ENCODE assay signal across 19 cellular contexts in the genomic region with DNA sequence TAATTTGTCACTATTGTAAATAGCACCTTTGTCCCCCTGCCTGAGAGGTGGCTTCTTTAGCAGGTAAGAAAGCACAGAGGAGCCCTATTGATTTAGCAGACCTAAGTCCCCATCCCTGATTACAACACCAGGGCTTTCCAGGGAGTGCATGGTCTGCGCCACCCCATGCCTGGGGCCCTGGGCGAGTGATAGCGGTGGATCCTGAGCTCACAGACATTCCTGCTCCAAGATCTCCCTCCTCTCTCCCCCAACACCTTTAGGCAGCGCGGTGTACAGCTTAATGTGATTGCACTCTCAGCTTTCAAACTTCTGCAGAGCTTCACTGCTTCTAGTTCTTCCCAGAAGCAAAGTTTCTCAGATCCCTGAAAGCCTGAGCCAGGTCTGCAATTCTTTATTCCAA.
DNase-seq lines count a peak whose midpoint lies in the region; ATAC-seq, FAIRE-seq and TF ChIP-seq lines count a peak whose summit lies in the region.
"Had no signal": no experiment of that assay in that cellular context is flagged by ENCODE, and none has a peak within 500 bp of the region (broad histone marks: within the 10 kb centered on the region; RNA-seq: fewer than 3 reads in every experiment).

No MANE protein-coding gene starts in this region.

- H4K20me1 ChIP-seq in H1 (replicated peaks in 1 of 2; ENCODE audit: control insufficient read depth in 1 of 2, insufficient read depth in 2 of 2, low read length in 2 of 2) (no peaks in the 10 kb centered on the region), neural progenitor cell (ENCODE audit: low read depth) (no peaks in the 10 kb centered on the region)
- H4K20me1 ChIP-seq: BLaER1 treated with 17β-estradiol and CSF1 and Interleukin-3, amounts not matched to agents 10 nM and 100 nM had no signal

- H4K5ac ChIP-seq in H1 (ENCODE audit: insufficient read length, low read depth, low read length) = no peak overlapping the region

- no peak for ATAC-seq in HG03521 (IDR thresholded peaks at IDR 0.05; ENCODE audit: unreplicated experiment)
- ATAC-seq: CD8-positive, alpha-beta T cell; HCT116 had no signal

- H3K79me1 ChIP-seq in H1 (ENCODE audit: low read depth, low read length) = no peaks in the 10 kb centered on the region; the same call in 1 of the 2 replicates

- TF ChIP-seq CTCF in H1 (IDR thresholded peaks at IDR 0.05; ENCODE audit: control extremely low read depth in 1 of 3, insufficient read depth in 1 of 3, low read depth in 1 of 3, low read length in 3 of 3) (no peak), neural progenitor cell (IDR thresholded peaks at IDR 0.05) (no peak), type B pancreatic cell (conservative IDR thresholded peaks at IDR 0.05) (no peak)

- H2BK5ac ChIP-seq in H1 (ENCODE audit: low read depth, low read length) = no peak overlapping the region

- POLR2A ChIA-PET in H1 (lab: Charles Lee; ENCODE audit: partially characterized antibody) = interaction anchor here (0.7 kb wide), 1 partner anchor 1072 kb away, joined by 3 read pairs; no protein-coding TSS in a partner anchor

- H3K4ac ChIP-seq in H1 (replicated peaks; ENCODE audit: insufficient read length, low read depth, low read length) = no peak overlapping the region

- no peak overlapping the region for H3K56ac ChIP-seq in H1 (replicated peaks; ENCODE audit: insufficient read length, low read depth, low read length)

- no peaks in the 10 kb centered on the region for H3K9me3 ChIP-seq in H1 (ENCODE audit: insufficient read depth in 2 of 2, low read depth in 1 of 2, low read length in 1 of 2)
- H3K9me3 ChIP-seq in neural progenitor cell (ENCODE audit: low read depth) = no peaks in the 10 kb centered on the region
- H3K9me3 ChIP-seq: BLaER1 treated with 17β-estradiol and CSF1 and Interleukin-3, amounts not matched to agents 10 nM and 100 nM had no signal

- H2BK15ac ChIP-seq in H1 (ENCODE audit: low read length) = no peak overlapping the region

- no peak overlapping the region for H4K91ac ChIP-seq in H1 (replicated peaks; ENCODE audit: insufficient read length, low read length)

- CTCF ChIA-PET in H1 (lab: Charles Lee; ENCODE audit: partially characterized antibody) = interaction anchor here (0.9 to 13.7 kb wide), 5 partner anchors 14 to 147 kb away, joined by 3 to 192 read pairs (median 4); no protein-coding TSS in a partner anchor

- no peak overlapping the region for H3K27ac Mint-ChIP-seq in neural progenitor cell
- H3K27ac Mint-ChIP-seq in type B pancreatic cell = no peak overlapping the region
- H3K27ac Mint-ChIP-seq: B cell; CD8-positive, alpha-beta T cell; HFFc6; IgD-negative memory B cell had no signal

- H3K36me3 ChIP-seq in H1 (ENCODE audit: control insufficient read depth in 2 of 4, insufficient read depth in 4 of 4, low read length in 3 of 4) (no peaks in the 10 kb centered on the region), neural progenitor cell (no peaks in the 10 kb centered on the region)

- peaks cover 0 to 8% (median 4%) of the 10 kb centered on the region in 4 experiments; a peak in 6 of 7 replicates for H3K4me1 ChIP-seq in H1 (replicated peaks in 1 of 4; ENCODE audit: control insufficient read depth in 3 of 4, insufficient read depth in 4 of 4, low read length in 3 of 4)
- H3K4me1 ChIP-seq in neural progenitor cell = peaks cover 7% of the 10 kb centered on the region

- H3K27me3 Mint-ChIP-seq in neural progenitor cell (ENCODE audit: insufficient read depth, low read depth) (peaks cover 7% of the 10 kb centered on the region), type B pancreatic cell (peaks cover 5% of the 10 kb centered on the region)

- H3K4me1 Mint-ChIP-seq in neural progenitor cell (peaks cover 32% of the 10 kb centered on the region), type B pancreatic cell (ENCODE audit: unreplicated experiment) (peaks cover 16% of the 10 kb centered on the region)

- no peak overlapping the region for H2BK20ac ChIP-seq in H1 (ENCODE audit: low read length)

- 88% methylated on average over 5 of the region's 5 CpGs; no CpG with 5 or more reads in 1 of the 2 experiments for WGBS in H1 (ENCODE audit: extremely low coverage in 1 of 2, insufficient coverage in 1 of 2, insufficient read length in 1 of 2, insufficient replicate concordance in 2 of 2, low coverage in 1 of 2, low lambda C conversion rate in 2 of 2, missing lambda C conversion rate in 1 of 2), 2 experiments

- H3K27me3 ChIP-seq in H1 (replicated peaks in 1 of 4; ENCODE audit: control insufficient read depth in 3 of 4, extremely low read depth in 1 of 4, insufficient read depth in 3 of 4, low read length in 3 of 4) (no peaks in the 10 kb centered on the region), neural progenitor cell (no peaks in the 10 kb centered on the region)
- H3K27me3 ChIP-seq: BLaER1 treated with 17β-estradiol and CSF1 and Interleukin-3, amounts not matched to agents 10 nM and 100 nM had no signal

- H3K23ac ChIP-seq in H1 (ENCODE audit: insufficient read length) = no peak overlapping the region

- H3K14ac ChIP-seq in H1 (ENCODE audit: insufficient read length) = no peak overlapping the region

- no peaks in the 10 kb centered on the region for H3K79me2 ChIP-seq in H1 (ENCODE audit: control insufficient read depth in 1 of 2, insufficient read depth in 2 of 2, low read length in 2 of 2)
- no peaks in the 10 kb centered on the region for H3K79me2 ChIP-seq in neural progenitor cell (ENCODE audit: low read depth)

- peaks cover 27% of the 10 kb centered on the region for H3K36me3 Mint-ChIP-seq in neural progenitor cell
- H3K36me3 Mint-ChIP-seq in type B pancreatic cell = peaks cover 14% of the 10 kb centered on the region
- H3K36me3 Mint-ChIP-seq: CD8-positive, alpha-beta T cell; IgD-negative memory B cell had no signal

- FAIRE-seq in H1 (lab: Jason Lieb, UNC) = no peak
- FAIRE-seq: GM12891, GM19239, HTR-8/SVneo had no signal

- H2BK12ac ChIP-seq in H1 (ENCODE audit: low read depth, low read length) = no peak overlapping the region

- TF ChIP-seq POLR2A in H1 (IDR thresholded peaks at IDR 0.05; ENCODE audit: control extremely low read depth in 1 of 2, low read depth in 2 of 2, low read length in 2 of 2) = no peak

- H3K27ac ChIP-seq in H1 (ENCODE audit: low read depth, low read length) = no peak overlapping the region
- no peak overlapping the region for H3K27ac ChIP-seq in neural progenitor cell
- H3K27ac ChIP-seq: GM23248 had no signal

- H3F3A ChIP-seq in neural progenitor cell (ENCODE audit: low read depth) = no peaks in the 10 kb centered on the region

- no peak for TF ChIP-seq RAD21 in H1 (IDR thresholded peaks at IDR 0.05 in 1 of 2, conservative IDR thresholded peaks at IDR 0.05 in 1 of 2; ENCODE audit: low read depth in 2 of 2, low read length in 2 of 2)

- H3K9me3 Mint-ChIP-seq in neural progenitor cell = no peaks in the 10 kb centered on the region
- no peaks in the 10 kb centered on the region for H3K9me3 Mint-ChIP-seq in type B pancreatic cell
- H3K9me3 Mint-ChIP-seq: CD8-positive, alpha-beta T cell; HFFc6 had no signal

- DNase-seq in ELF-1 (ENCODE audit: low read depth, low spot score) (peak; percentile 60), H1 (ENCODE audit: low read depth in 1 of 2, low spot score in 2 of 2) (no peak), neural progenitor cell (ENCODE audit: low spot score) (no peak), type B pancreatic cell (ENCODE audit: extremely low spot score, unreplicated experiment) (peak; percentile 36)
- no peak for DNase-seq in activated naive CD4-positive, alpha-beta T cell (lab: John Stamatoyannopoulos, UW)
- DNase-seq: Calu3; CD8-positive, alpha-beta T cell; DMS79 treated with DMSO at 0.1 percent for 48 hours; GM23248; H7; HFFc6 had no signal

- TF ChIP-seq EP300 in H1 (IDR thresholded peaks at IDR 0.05; ENCODE audit: borderline replicate concordance in 1 of 2, low read depth in 2 of 2, low read length in 2 of 2) = no peak

- no peak overlapping the region for H3K4me2 ChIP-seq in H1 (ENCODE audit: insufficient read depth in 1 of 2, low read depth in 2 of 2, low read length in 2 of 2)
- H3K4me2 ChIP-seq in neural progenitor cell = no peak overlapping the region
- H3K4me2 ChIP-seq: BLaER1 treated with 17β-estradiol and CSF1 and Interleukin-3, amounts not matched to agents 10 nM and 100 nM had no signal

- H2AFZ ChIP-seq in H1 (ENCODE audit: low read length) (peak overlapping the region; percentile 56; the same call in 1 of the 2 replicates), neural progenitor cell (replicated peaks) (peak overlapping the region; percentile 75)
- H2AFZ ChIP-seq: GM23248 had no signal

- H4K8ac ChIP-seq in H1 (ENCODE audit: extremely low read depth, insufficient read depth, low read length) = no peak overlapping the region

- no peak overlapping the region for H2BK120ac ChIP-seq in H1 (replicated peaks; ENCODE audit: low read depth, low read length)

- H3K4me3 Mint-ChIP-seq in neural progenitor cell (no peak overlapping the region), type B pancreatic cell (no peak overlapping the region)
- H3K4me3 Mint-ChIP-seq: B cell; CD8-positive, alpha-beta T cell; HFFc6; IgD-negative memory B cell had no signal

- H3K4me3 ChIP-seq in H1 (ENCODE audit: extremely low read depth in 1 of 4, insufficient read depth in 2 of 4, low read depth in 3 of 4, low read length in 4 of 4) (no peak overlapping the region), neural progenitor cell (no peak overlapping the region)
- H3K4me3 ChIP-seq: BLaER1 treated with 17β-estradiol and CSF1 and Interleukin-3, amounts not matched to agents 10 nM and 100 nM; GM23248 had no signal

- H3K23me2 ChIP-seq in H1 (ENCODE audit: low read depth, low read length) = no peaks in the 10 kb centered on the region

- H3K18ac ChIP-seq in H1 (ENCODE audit: extremely low read depth, low read length) = no peak overlapping the region

- no peak overlapping the region for H2AK5ac ChIP-seq in H1 (ENCODE audit: low read depth, low read length)

- H3K9ac ChIP-seq in H1 (replicated peaks in 1 of 4; ENCODE audit: extremely low read depth in 1 of 4, low read depth in 3 of 4, low read length in 3 of 4) (no peak overlapping the region), neural progenitor cell (no peak overlapping the region)
- H3K9ac ChIP-seq: BLaER1 treated with 17β-estradiol and CSF1 and Interleukin-3, amounts not matched to agents 10 nM and 100 nM; GM23248 had no signal

TF ChIP-seq in H1, 55 proteins besides CTCF, POLR2A, EP300 and RAD21 (continues in another document):
- TF ChIP-seq JUND (IDR thresholded peaks at IDR 0.05; ENCODE audit: low read length) (no peak), TAF7 (optimal IDR thresholded peaks at IDR 0.05; ENCODE audit: borderline replicate concordance, low read depth, low read length) (no peak), SIX5 (IDR thresholded peaks at IDR 0.05; ENCODE audit: low read depth, low read length) (no peak)

Comparison
In these comparisons a context has a peak if more than half of its experiments do, and no peak if none do; other contexts are left out.
1. DNase-seq: peak in ELF-1 (single experiment) and type B pancreatic cell (single experiment); none in H1 (0 of 2), neural progenitor cell (single experiment) and activated naive CD4-positive, alpha-beta T cell (0 of 4).